Comparison of ENCODE assay signal across 8 cellular contexts in genomic region chr2:191049728-191050639, GRCh38. TPM values are rescaled to one million over a fixed set of nuclear protein-coding genes. Genes with fewer than 3 reads are reported as not detected.
DNase-seq lines count a peak whose midpoint lies in the region; ATAC-seq and FAIRE-seq lines count a peak whose summit lies in the region.

No MANE protein-coding gene starts in this region.

- DNase-seq in RPMI7951 (ENCODE audit: low read depth), result peak; percentile 29
- DNase-seq in stimulated activated CD4-positive, alpha-beta T cell treated with anti-CD3 and anti-CD28 coated beads, Interleukin-4, amount 100 ng/mL, for 4 hours, result no peak
- no peak for DNase-seq in NCI-H82 (lab: John Stamatoyannopoulos, UW)
- no peak for DNase-seq in activated CD4-positive, alpha-beta memory T cell treated with anti-CD3 and anti-CD28 coated beads, Interleukin-2, amount 10 ng/mL, durations not matched to agents 7 days and 5 days
- no peak for DNase-seq in small intestine

- CTCF ChIA-PET in activated CD4-positive, alpha-beta memory T cell treated with anti-CD3 and anti-CD28 coated beads, Interleukin-2, amount 10 ng/mL, durations not matched to agents 7 days and 5 days (lab: Charles Lee), result interaction anchor here (1.0 to 9.8 kb wide), 5 partner anchors 12 to 115 kb away, joined by 4 to 512 read pairs (median 59); partner anchors contain the start of gene STAT4

- H3K27me3 ChIP-seq in muscle layer of duodenum (ENCODE audit: low read depth, low read length), result no peaks in the 10 kb centered on the region
- H3K27me3 ChIP-seq in small intestine (ENCODE audit: control insufficient read depth in 2 of 2, insufficient read depth in 2 of 2, low read length in 2 of 2), result no peaks in the 10 kb centered on the region

- 57 to 63% (median 57%) methylated on average over 4 of the region's 4 CpGs for WGBS in small intestine, 3 donors

- POLR2A ChIA-PET in activated CD4-positive, alpha-beta memory T cell treated with anti-CD3 and anti-CD28 coated beads, Interleukin-2, amount 10 ng/mL, durations not matched to agents 7 days and 5 days (lab: Charles Lee), result interaction anchor here (1.3 to 6.9 kb wide), 6 partner anchors 11 to 628 kb away, joined by 4 to 78 read pairs (median 58); partner anchors contain the start of genes NABP1, STAT1 and STAT4

- H3K27ac Mint-ChIP-seq in activated CD4-positive, alpha-beta memory T cell treated with anti-CD3 and anti-CD28 coated beads, Interleukin-2, amount 10 ng/mL, durations not matched to agents 7 days and 5 days, result no peak overlapping the region

- H3K4me1 ChIP-seq in muscle layer of duodenum (ENCODE audit: control insufficient read depth in 1 of 2, insufficient read depth in 2 of 2, low read length in 2 of 2), result peaks cover 0 to 3% of the 10 kb centered on the region in 2 donors
- no peaks in the 10 kb centered on the region for H3K4me1 ChIP-seq in small intestine (ENCODE audit: control insufficient read depth in 2 of 2, insufficient read depth in 1 of 2, low read depth in 1 of 2, low read length in 1 of 2)

- peaks cover 3% of the 10 kb centered on the region for H3K9me3 Mint-ChIP-seq in activated CD4-positive, alpha-beta memory T cell treated with anti-CD3 and anti-CD28 coated beads, Interleukin-2, amount 10 ng/mL, durations not matched to agents 7 days and 5 days

- no peaks in the 10 kb centered on the region for H3K27me3 Mint-ChIP-seq in activated CD4-positive, alpha-beta memory T cell treated with anti-CD3 and anti-CD28 coated beads, Interleukin-2, amount 10 ng/mL, durations not matched to agents 7 days and 5 days

- H3K36me3 Mint-ChIP-seq in activated CD4-positive, alpha-beta memory T cell treated with anti-CD3 and anti-CD28 coated beads, Interleukin-2, amount 10 ng/mL, durations not matched to agents 7 days and 5 days (ENCODE audit: low read depth), result peaks cover 37% of the 10 kb centered on the region

- no peak for FAIRE-seq in small intestine (lab: Jason Lieb, UNC)

- ATAC-seq in GM18861 (IDR thresholded peaks at IDR 0.05; ENCODE audit: unreplicated experiment), result peak; percentile 88
- ATAC-seq in HG02981 (IDR thresholded peaks at IDR 0.05; ENCODE audit: unreplicated experiment), result peak; percentile 89

- no peak overlapping the region for H3K4me3 ChIP-seq in muscle layer of duodenum (ENCODE audit: low read depth in 1 of 2, low read length in 2 of 2)
- H3K4me3 ChIP-seq in small intestine (ENCODE audit: low read depth in 1 of 2, low read length in 2 of 2), result no peak overlapping the region

- peaks cover 15% of the 10 kb centered on the region for H3K4me1 Mint-ChIP-seq in activated CD4-positive, alpha-beta memory T cell treated with anti-CD3 and anti-CD28 coated beads, Interleukin-2, amount 10 ng/mL, durations not matched to agents 7 days and 5 days

- H3K9me3 ChIP-seq in muscle layer of duodenum (ENCODE audit: control insufficient read depth in 1 of 2, low read length in 2 of 2) (no peaks in the 10 kb centered on the region), small intestine (ENCODE audit: control insufficient read depth, low read depth) (no peaks in the 10 kb centered on the region)

- H3K27ac ChIP-seq in muscle layer of duodenum (ENCODE audit: low read length) (peak overlapping the region; percentile 3), small intestine (ENCODE audit: low read depth in 1 of 2, low read length in 1 of 2) (no peak overlapping the region)

- no peak overlapping the region for H3K4me3 Mint-ChIP-seq in activated CD4-positive, alpha-beta memory T cell treated with anti-CD3 and anti-CD28 coated beads, Interleukin-2, amount 10 ng/mL, durations not matched to agents 7 days and 5 days

- H3K36me3 ChIP-seq in muscle layer of duodenum (ENCODE audit: control insufficient read depth in 1 of 2, insufficient read depth in 2 of 2, low read length in 2 of 2) (no peaks in the 10 kb centered on the region), small intestine (ENCODE audit: control insufficient read depth in 2 of 2, insufficient read depth in 2 of 2, low read length in 2 of 2) (no peaks in the 10 kb centered on the region)

RNA-seq across cellular contexts. Expression of gene STAT1, which starts 36.0 kb away (rescaled TPM):
- 86.4 and 101 TPM in 2 replicates for total RNA-seq in RPMI7951 (2014; rRNA removed; shearing (Covaris generic))
- 100 to 1,000 TPM; 540 to 547 TPM for total RNA-seq in activated CD4-positive, alpha-beta memory T cell treated with anti-CD3 and anti-CD28 coated beads, Interleukin-2, amount 10 ng/mL, durations not matched to agents 7 days and 5 days
- 10 to 100 TPM; 22.6 to 51.0 (median 34.3) TPM for polyA plus RNA-seq in small intestine
